In the genomic region with DNA sequence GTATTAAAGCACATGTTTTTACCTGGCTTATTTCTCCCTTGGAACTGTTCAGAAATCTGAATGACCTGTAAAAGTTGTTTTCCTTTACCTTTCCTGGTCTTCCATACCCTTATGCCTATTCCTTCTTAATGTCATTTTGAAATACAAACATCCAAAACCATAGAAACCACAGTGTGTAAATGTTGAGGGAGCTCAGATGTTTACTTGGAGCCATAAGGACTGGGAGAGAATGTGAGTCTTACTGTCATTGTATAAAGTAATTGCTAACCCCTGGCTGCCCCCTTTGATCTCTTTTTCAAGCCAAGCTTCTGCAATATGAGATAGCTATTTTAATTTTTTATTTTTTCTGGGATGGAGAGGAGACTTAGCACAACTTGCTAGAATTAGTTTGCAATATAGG, we compare ENCODE assay signal across 20 cellular contexts.
DNase-seq lines count a peak whose midpoint lies in the region; ATAC-seq, FAIRE-seq and TF ChIP-seq lines count a peak whose summit lies in the region.
"Had no signal": no experiment of that assay in that cellular context is flagged by ENCODE, and none has a peak within 500 bp of the region (broad histone marks: within the 10 kb centered on the region; RNA-seq: fewer than 3 reads in every experiment).

No MANE protein-coding gene starts in this region.

- H3K4me1 ChIP-seq in OCI-LY7 (ENCODE audit: insufficient read depth, low read length, poor library complexity, severe bottlenecking): peaks cover 61% of the 10 kb centered on the region
- H3K4me1 ChIP-seq in kidney (ENCODE audit: control insufficient read depth in 1 of 2, insufficient read depth in 1 of 2, low read depth in 1 of 2, low read length in 2 of 2): no peaks in the 10 kb centered on the region
- H3K4me1 ChIP-seq: BE2C had no signal

- peak overlapping the region; percentile 55; the same call in 1 of the 2 replicates for H2AFZ ChIP-seq in OCI-LY7 (ENCODE audit: low read length)

- no peak overlapping the region for H3K4me3 ChIP-seq in OCI-LY7 (ENCODE audit: low read depth, low read length, poor library complexity, severe bottlenecking)
- H3K4me3 ChIP-seq in kidney (ENCODE audit: low read length in 2 of 2): no peak overlapping the region
- H3K4me3 ChIP-seq: HAP-1 had no signal

- no peak for ATAC-seq in GM21526 (IDR thresholded peaks at IDR 0.05; ENCODE audit: low FRiP score, unreplicated experiment)

- H3K36me3 ChIP-seq in OCI-LY7 (ENCODE audit: insufficient read depth, low read length) (no peaks in the 10 kb centered on the region), kidney (ENCODE audit: control insufficient read depth in 1 of 2, insufficient read depth in 2 of 2, low read length in 2 of 2) (no peaks in the 10 kb centered on the region)
- H3K36me3 ChIP-seq: BE2C, HAP-1 had no signal

- FAIRE-seq in kidney (lab: Jason Lieb, UNC): no peak
- FAIRE-seq: D721Med had no signal

- CTCF ChIA-PET in OCI-LY7 (lab: Charles Lee; ENCODE audit: unreplicated experiment): interaction anchor here (0.8 kb wide), 1 partner anchor 9 kb away, joined by 4 read pairs; no protein-coding TSS in a partner anchor

- POLR2A ChIA-PET in OCI-LY7 (lab: Charles Lee): interaction anchor here (0.7 to 4.6 kb wide), 11 partner anchors 10 to 433 kb away, joined by 3 to 43 read pairs (median 3); no protein-coding TSS in a partner anchor

- intact Hi-C loops in OCI-LY7 (cut with micrococcal nuclease; ENCODE audit: unreplicated experiment): no loop called here
- intact Hi-C loops in kidney (cut with DNase I): no loop called here

- TF ChIP-seq CTCF in OCI-LY7 (conservative IDR thresholded peaks at IDR 0.05; ENCODE audit: low read length): no peak
- TF ChIP-seq CTCF in kidney (IDR thresholded peaks at IDR 0.05; ENCODE audit: borderline replicate concordance, extremely low read depth, insufficient read depth): no peak

- H3K9me2 ChIP-seq in OCI-LY7 (ENCODE audit: insufficient read depth, low read length): no peaks in the 10 kb centered on the region

- no peak overlapping the region for H3K9ac ChIP-seq in kidney (ENCODE audit: low read length in 2 of 2)

- DNase-seq in DMS53 (lab: John Stamatoyannopoulos, UW) (peak; percentile 8), DMS53 treated with DMSO at 0.1 percent for 48 hours (lab: John Stamatoyannopoulos, UW; ENCODE audit: unreplicated experiment) (no peak), OCI-LY7 (ENCODE audit: low spot score) (no peak), left kidney (ENCODE audit: low read depth, low spot score) (peak; percentile 30), kidney (no peak), NCI-H526 (lab: John Stamatoyannopoulos, UW) (no peak), NCI-H187 treated with DMSO at 0.1 percent for 48 hours (lab: John Stamatoyannopoulos, UW) (no peak)
- DNase-seq: BE2C; DND-41; Kasumi-1; MM.1S; NCI-H1092 treated with DMSO at 0.1 percent for 48 hours; NCI-H226; NCI-H526 treated with DMSO at 0.1 percent for 48 hours; NK-92 treated with Interleukin-12 subunit alpha and Interleukin-12 subunit beta, amount 100 ng/mL, for 24 hours had no signal

- peak overlapping the region; percentile 24; the same call in 1 of the 2 replicates for H3K4me2 ChIP-seq in OCI-LY7 (ENCODE audit: low read length)

- H3K9me3 ChIP-seq in OCI-LY7 (ENCODE audit: low read length): no peaks in the 10 kb centered on the region
- H3K9me3 ChIP-seq in kidney (ENCODE audit: control insufficient read depth in 1 of 2, low read length in 2 of 2): no peaks in the 10 kb centered on the region
- H3K9me3 ChIP-seq: BE2C, HAP-1 had no signal

- H3K27ac ChIP-seq in OCI-LY7 (ENCODE audit: low read depth, low read length, poor library complexity, severe bottlenecking) (no peak overlapping the region), kidney (ENCODE audit: low read depth in 2 of 2, low read length in 2 of 2) (no peak overlapping the region)
- H3K27ac ChIP-seq: 22Rv1, RWPE1 had no signal

- H4K20me1 ChIP-seq in OCI-LY7 (ENCODE audit: insufficient read depth, low read length): no peaks in the 10 kb centered on the region

- H3K79me2 ChIP-seq in OCI-LY7 (ENCODE audit: insufficient read depth, low read depth, low read length): no peaks in the 10 kb centered on the region

- no TSS peak for BruUV-seq in OCI-LY7 (replicated peaks; lab: Mats Ljungman, UMichigan)

Comparison
In these comparisons a context has a peak if more than half of its experiments do, and no peak if none do; other contexts are left out.
1. DNase-seq: peak in DMS53 (single experiment) and left kidney (single experiment); none in DMS53 treated with DMSO at 0.1 percent for 48 hours (single experiment), OCI-LY7 (single experiment), kidney (single experiment), NCI-H526 (0 of 2) and NCI-H187 treated with DMSO at 0.1 percent for 48 hours (single experiment).